7 cellular contexts compared by ENCODE assay signal in the genomic region with DNA sequence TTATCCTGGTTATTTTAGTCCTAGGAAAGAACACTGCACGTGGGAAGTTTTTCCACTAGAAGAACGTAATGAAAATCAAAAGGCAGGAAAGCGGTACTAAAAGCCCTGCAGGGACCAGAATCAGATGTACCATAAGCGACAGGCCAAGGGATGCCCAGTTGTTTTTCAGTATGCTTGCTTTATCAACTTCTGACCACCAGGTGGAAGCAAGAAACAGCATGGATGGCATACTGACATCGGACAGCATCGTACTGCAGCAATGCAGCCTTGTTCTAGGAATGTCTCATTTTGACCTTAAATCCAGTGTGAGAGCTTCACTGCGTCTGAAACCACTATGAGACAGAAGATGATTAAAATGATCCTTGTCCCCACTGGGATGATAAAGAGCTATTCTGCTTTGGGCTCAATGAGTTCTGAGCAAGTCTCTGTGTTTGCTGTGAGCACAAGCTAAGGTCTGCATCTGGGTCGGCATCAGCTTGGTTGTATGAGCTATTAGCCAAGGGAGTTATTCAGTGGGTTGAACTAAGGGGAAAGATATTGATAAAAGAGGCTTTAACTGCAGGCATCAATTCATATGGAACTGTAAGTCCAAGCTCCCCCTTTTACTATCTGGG. TPM values are rescaled to one million over a fixed set of nuclear protein-coding genes. Genes with fewer than 3 reads are reported as not detected.
DNase-seq lines count a peak whose midpoint lies in the region; FAIRE-seq and TF ChIP-seq lines count a peak whose summit lies in the region.

No MANE protein-coding gene starts in this region.

- H3K27ac ChIP-seq in breast epithelium, result no peak overlapping the region

- FAIRE-seq in islet of Langerhans (lab: Jason Lieb, UNC), result peak; percentile 92

- no peaks in the 10 kb centered on the region for H3K27me3 ChIP-seq in breast epithelium

- H3K4me1 ChIP-seq in breast epithelium, result no peaks in the 10 kb centered on the region

- no peak for TF ChIP-seq POLR2A in breast epithelium (IDR thresholded peaks at IDR 0.05)

- H3K36me3 ChIP-seq in breast epithelium, result no peaks in the 10 kb centered on the region

- H3K9me3 ChIP-seq in breast epithelium, result no peaks in the 10 kb centered on the region

- DNase-seq in GM03348 (ENCODE audit: low spot score) (peak; percentile 79), H4 (ENCODE audit: low spot score) (peak; percentile 87), NCI-H1092 treated with DMSO at 0.1 percent for 48 hours (lab: John Stamatoyannopoulos, UW) (peak; percentile 54), SW 1271 (lab: John Stamatoyannopoulos, UW) (peak; percentile 18 to 68), breast epithelium (ENCODE audit: low spot score in 2 of 2) (peak in 1 of 2 donors; percentile 60)
- DNase-seq in stimulated activated CD4-positive, alpha-beta T cell treated with anti-CD3 and anti-CD28 coated beads, Interleukin-2, amount 100 ng/mL, for 4 hours (ENCODE audit: low read depth), result peak; percentile 3

- intact Hi-C loops in breast epithelium (cut with DNase I; ENCODE audit: low total_unique reads), result no loop called here

- TF ChIP-seq CTCF in breast epithelium (IDR thresholded peaks at IDR 0.05), result peak; percentile 86 to 93 (median 91)

- no peak overlapping the region for H3K4me3 ChIP-seq in breast epithelium

RNA-seq across cellular contexts. Expression of a gene that starts 54.3 kb away (rescaled TPM):
- 8.0 and 9.2 TPM in 2 replicates for total RNA-seq in H4 (2014; rRNA removed; shearing (Covaris generic))
- total RNA-seq in breast epithelium, result 1 to 10 TPM in 2 of 3 donors, under 1 TPM in 1; 0.33 to 4.6 (median 2.2) TPM
